Comparison of ENCODE assay signal across 8 cellular contexts in genomic region chr2:197011777-197012641, GRCh38.
DNase-seq lines count a peak whose midpoint lies in the region; ATAC-seq, FAIRE-seq and TF ChIP-seq lines count a peak whose summit lies in the region.

No MANE protein-coding gene starts in this region.

- intact Hi-C loops in Right ventricle myocardium inferior (cut with DNase I) = loop anchor here (1.0 to 5.0 kb wide), 4 partner anchors 101 to 366 kb away; partner anchors contain the start of gene ANKRD44
- intact Hi-C loops in cardiac septum (cut with DNase I) = loop anchor here (2.0 kb wide), 1 partner anchor 367 kb away; no protein-coding TSS in a partner anchor
- intact Hi-C loops in pancreas (cut with DNase I) = no loop called here

- H3K4me3 Mint-ChIP-seq in activated T-helper 17 cell treated with anti-CD3 and anti-CD28 coated beads, Interleukin-2, amount 50 U/mL, for 72 hours = no peak overlapping the region

- 33 to 35% methylated on average over 5 of the region's 5 CpGs for WGBS in pancreas, 2 donors

- H3K4me3 ChIP-seq in pancreas = no peak overlapping the region

- peak; percentile 41 to 72 (median 67) for TF ChIP-seq CTCF in pancreas (IDR thresholded peaks at IDR 0.05)

- FAIRE-seq in pancreas (lab: Jason Lieb, UNC) = no peak

- H3K27ac Mint-ChIP-seq in activated T-helper 17 cell treated with anti-CD3 and anti-CD28 coated beads, Interleukin-2, amount 50 U/mL, for 72 hours = peak overlapping the region; percentile 62

- DNase-seq in Right ventricle myocardium inferior (ENCODE audit: missing footprints) (no peak), cardiac septum (ENCODE audit: low spot score) (no peak), NCI-H345 treated with DMSO at 0.1 percent for 48 hours (lab: John Stamatoyannopoulos, UW; ENCODE audit: unreplicated experiment) (peak; percentile 18), foreskin melanocyte (peak; percentile 27), pancreas (peak in 1 of 6 donors; percentile 30)

- H3K27ac ChIP-seq in pancreas = no peak overlapping the region

- no peaks in the 10 kb centered on the region for H3K27me3 ChIP-seq in pancreas

- H3K36me3 ChIP-seq in pancreas = no peaks in the 10 kb centered on the region

- H3K9me3 ChIP-seq in pancreas = no peaks in the 10 kb centered on the region

- H3K4me1 Mint-ChIP-seq in activated T-helper 17 cell treated with anti-CD3 and anti-CD28 coated beads, Interleukin-2, amount 50 U/mL, for 72 hours = peaks cover 16% of the 10 kb centered on the region

- ATAC-seq in Right ventricle myocardium inferior (peak; percentile 65), HG02870 (IDR thresholded peaks at IDR 0.05; ENCODE audit: unreplicated experiment) (peak; percentile 73), pancreas (peak; percentile 63 to 89 (median 84)), HG02970 (IDR thresholded peaks at IDR 0.05; ENCODE audit: low FRiP score, unreplicated experiment) (no peak)
- ATAC-seq in activated T-helper 17 cell treated with anti-CD3 and anti-CD28 coated beads, Interleukin-2, amount 50 U/mL, for 72 hours (replicated peaks) = peak; percentile 47

- no peaks in the 10 kb centered on the region for H3K9me3 Mint-ChIP-seq in activated T-helper 17 cell treated with anti-CD3 and anti-CD28 coated beads, Interleukin-2, amount 50 U/mL, for 72 hours

- peaks cover 0 to 4% (median 3%) of the 10 kb centered on the region in 3 donors for H3K4me1 ChIP-seq in pancreas

- peaks cover 97% of the 10 kb centered on the region for H3K36me3 Mint-ChIP-seq in activated T-helper 17 cell treated with anti-CD3 and anti-CD28 coated beads, Interleukin-2, amount 50 U/mL, for 72 hours (ENCODE audit: low read depth)

- no peaks in the 10 kb centered on the region for H3K27me3 Mint-ChIP-seq in activated T-helper 17 cell treated with anti-CD3 and anti-CD28 coated beads, Interleukin-2, amount 50 U/mL, for 72 hours

Comparison
In these comparisons a context has a peak if more than half of its experiments do, and no peak if none do; other contexts are left out.
1. DNase-seq: peak in NCI-H345 treated with DMSO at 0.1 percent for 48 hours (single experiment) and foreskin melanocyte (single experiment); none in Right ventricle myocardium inferior (single experiment) and cardiac septum (single experiment).
2. intact Hi-C loops: an anchor here in Right ventricle myocardium inferior (1.0 to 5.0 kb wide) and cardiac septum (2.0 kb wide); none called in pancreas.